Comparison of ENCODE assay signal across 15 cellular contexts in genomic region chr11:65885231-65885630, GRCh38. TPM values are rescaled to one million over a fixed set of nuclear protein-coding genes. Genes with fewer than 3 reads are reported as not detected.
A peak's percentile ranks its signal among the peaks of the same experiment; 100 is the strongest.
DNase-seq lines count a peak whose midpoint lies in the region; ATAC-seq, FAIRE-seq and TF ChIP-seq lines count a peak whose summit lies in the region.
"Had no signal": no experiment of that assay in that cellular context is flagged by ENCODE, and none has a peak within 500 bp of the region (broad histone marks: within the 10 kb centered on the region; RNA-seq: fewer than 3 reads in every experiment).

No MANE protein-coding gene starts in this region.

- no peaks in the 10 kb centered on the region for H3K9me3 Mint-ChIP-seq in activated naive CD8-positive, alpha-beta T cell treated with anti-CD3 and anti-CD28 coated beads, Interleukin-2, amount 10 ng/mL, durations not matched to agents 7 days and 5 days
- H3K9me3 Mint-ChIP-seq in natural killer cell treated with Interleukin-12 subunit alpha and Interleukin-12 subunit beta and Interleukin-15 and Interleukin-18, amount 100 ng/mL, for 72 hours = no peaks in the 10 kb centered on the region
- no peaks in the 10 kb centered on the region for H3K9me3 Mint-ChIP-seq in Calu3 (ENCODE audit: low read depth, unreplicated experiment)
- H3K9me3 Mint-ChIP-seq: nephron, WTC11 had no signal

- no peaks in the 10 kb centered on the region for H3K27me3 Mint-ChIP-seq in activated naive CD8-positive, alpha-beta T cell treated with anti-CD3 and anti-CD28 coated beads, Interleukin-2, amount 10 ng/mL, durations not matched to agents 7 days and 5 days
- no peaks in the 10 kb centered on the region for H3K27me3 Mint-ChIP-seq in natural killer cell treated with Interleukin-12 subunit alpha and Interleukin-12 subunit beta and Interleukin-15 and Interleukin-18, amount 100 ng/mL, for 72 hours
- H3K27me3 Mint-ChIP-seq in Calu3 (ENCODE audit: unreplicated experiment) = no peaks in the 10 kb centered on the region

- no TSS peak for BruUV-seq in Calu3 (replicated peaks; lab: Mats Ljungman, UMichigan)

- no peaks in the 10 kb centered on the region for H3K27me3 ChIP-seq in BLaER1
- H3K27me3 ChIP-seq: uterus had no signal

- POLR2A ChIA-PET in activated naive CD8-positive, alpha-beta T cell treated with anti-CD3 and anti-CD28 coated beads, Interleukin-2, amount 10 ng/mL, durations not matched to agents 7 days and 5 days (lab: Charles Lee) = interaction anchor here (0.7 to 12.3 kb wide), 20 partner anchors 9 to 170 kb away, joined by 3 to 304 read pairs (median 4); partner anchors contain the start of genes CFL1, FOSL1, MUS81 and SART1

- intact Hi-C loops in Calu3 (cut with micrococcal nuclease; ENCODE audit: unreplicated experiment) = loop anchor here (10.0 kb wide), 1 partner anchor 100 kb away; no protein-coding TSS in a partner anchor

- DNase-seq in HTR-8/SVneo (ENCODE audit: insufficient read length, low spot score) (no peak), SK-N-DZ (ENCODE audit: low spot score) (no peak), mesenteric fat pad (ENCODE audit: low spot score) (no peak), Calu3 (no peak)
- DNase-seq in activated naive CD8-positive, alpha-beta T cell treated with anti-CD3 and anti-CD28 coated beads, Interleukin-2, amount 10 ng/mL, durations not matched to agents 7 days and 5 days = no peak
- DNase-seq in natural killer cell treated with Interleukin-12 subunit alpha and Interleukin-12 subunit beta and Interleukin-15 and Interleukin-18, amount 100 ng/mL, for 72 hours (ENCODE audit: low spot score) = no peak
- DNase-seq in stimulated activated naive CD4-positive, alpha-beta T cell (lab: John Stamatoyannopoulos, UW) = no peak

- peaks cover 51% of the 10 kb centered on the region for H3K4me1 Mint-ChIP-seq in activated naive CD8-positive, alpha-beta T cell treated with anti-CD3 and anti-CD28 coated beads, Interleukin-2, amount 10 ng/mL, durations not matched to agents 7 days and 5 days
- peaks cover 62 to 70% of the 10 kb centered on the region in 2 donors for H3K4me1 Mint-ChIP-seq in natural killer cell treated with Interleukin-12 subunit alpha and Interleukin-12 subunit beta and Interleukin-15 and Interleukin-18, amount 100 ng/mL, for 72 hours (ENCODE audit: low read depth in 2 of 2)
- peaks cover 34% of the 10 kb centered on the region for H3K4me1 Mint-ChIP-seq in Calu3 (ENCODE audit: low read depth, unreplicated experiment)

- peaks cover 16% of the 10 kb centered on the region for H3K36me3 Mint-ChIP-seq in activated naive CD8-positive, alpha-beta T cell treated with anti-CD3 and anti-CD28 coated beads, Interleukin-2, amount 10 ng/mL, durations not matched to agents 7 days and 5 days
- peaks cover 7% of the 10 kb centered on the region for H3K36me3 Mint-ChIP-seq in natural killer cell treated with Interleukin-12 subunit alpha and Interleukin-12 subunit beta and Interleukin-15 and Interleukin-18, amount 100 ng/mL, for 72 hours
- peaks cover 62% of the 10 kb centered on the region for H3K36me3 Mint-ChIP-seq in Calu3 (ENCODE audit: insufficient read depth, unreplicated experiment)

- no peak overlapping the region for H3K27ac ChIP-seq in BLaER1
- H3K27ac ChIP-seq: skin epidermis had no signal

- no peak for TF ChIP-seq CTCF in Calu3 (IDR thresholded peaks at IDR 0.05; ENCODE audit: unreplicated experiment)

- H3K9me3 ChIP-seq in BLaER1 = no peaks in the 10 kb centered on the region
- H3K9me3 ChIP-seq: uterus had no signal

- H3K4me3 ChIP-seq in BLaER1 = no peak overlapping the region
- H3K4me3 ChIP-seq: skin epidermis, uterus had no signal

- peak; percentile 13 for FAIRE-seq in HTR-8/SVneo (lab: Jason Lieb, UNC)

- H4K20me1 ChIP-seq in BLaER1 = peaks cover 14% of the 10 kb centered on the region

- no peak for ATAC-seq in activated naive CD8-positive, alpha-beta T cell treated with anti-CD3 and anti-CD28 coated beads, Interleukin-2, amount 10 ng/mL, durations not matched to agents 7 days and 5 days (ENCODE audit: low read depth)
- ATAC-seq in natural killer cell treated with Interleukin-12 subunit alpha and Interleukin-12 subunit beta and Interleukin-15 and Interleukin-18, amount 100 ng/mL, for 72 hours = no peak

- peak overlapping the region; percentile 66 for H3K4me2 ChIP-seq in BLaER1

- H3K27ac Mint-ChIP-seq in activated naive CD8-positive, alpha-beta T cell treated with anti-CD3 and anti-CD28 coated beads, Interleukin-2, amount 10 ng/mL, durations not matched to agents 7 days and 5 days = peak overlapping the region; percentile 69
- H3K27ac Mint-ChIP-seq in natural killer cell treated with Interleukin-12 subunit alpha and Interleukin-12 subunit beta and Interleukin-15 and Interleukin-18, amount 100 ng/mL, for 72 hours = peak overlapping the region; percentile 41 to 77
- H3K27ac Mint-ChIP-seq in Calu3 (ENCODE audit: unreplicated experiment) = no peak overlapping the region
- H3K27ac Mint-ChIP-seq: WTC11 had no signal

- no peak overlapping the region for H3K4me3 Mint-ChIP-seq in activated naive CD8-positive, alpha-beta T cell treated with anti-CD3 and anti-CD28 coated beads, Interleukin-2, amount 10 ng/mL, durations not matched to agents 7 days and 5 days
- H3K4me3 Mint-ChIP-seq in natural killer cell treated with Interleukin-12 subunit alpha and Interleukin-12 subunit beta and Interleukin-15 and Interleukin-18, amount 100 ng/mL, for 72 hours = no peak overlapping the region
- H3K4me3 Mint-ChIP-seq in Calu3 (ENCODE audit: low read depth, unreplicated experiment) = no peak overlapping the region
- H3K4me3 Mint-ChIP-seq: WTC11 had no signal

- CTCF ChIA-PET in Calu3 (lab: Charles Lee) = interaction anchor here (1.0 to 2.6 kb wide), 14 partner anchors 11 to 180 kb away, joined by 3 to 14 read pairs (median 6); partner anchors contain the start of genes CST6, KAT5 and MUS81

- H3K36me3 ChIP-seq in BLaER1 = peaks cover 55% of the 10 kb centered on the region
- H3K36me3 ChIP-seq: uterus had no signal

- peaks cover 78% of the 10 kb centered on the region for H3K4me1 ChIP-seq in BLaER1

- peak overlapping the region; percentile 13; the same call in 1 of the 2 replicates for H3K9ac ChIP-seq in BLaER1

RNA-seq across cellular contexts. Expression of gene FIBP, which starts 3.0 kb away (rescaled TPM):
- total RNA-seq in activated naive CD8-positive, alpha-beta T cell treated with anti-CD3 and anti-CD28 coated beads, Interleukin-2, amount 10 ng/mL, durations not matched to agents 7 days and 5 days = 10 to 100 TPM; 78.2 to 82.9 TPM
- 100 to 1,000 TPM in 1 of 2 donors, 10 to 100 TPM in 1; 76.6 to 157 TPM for total RNA-seq in natural killer cell treated with Interleukin-12 subunit alpha and Interleukin-12 subunit beta and Interleukin-15 and Interleukin-18, amount 100 ng/mL, for 72 hours
- polyA plus RNA-seq in SK-N-DZ (2014; cell fraction: cytosol; rRNA removed) = 115 and 152 TPM in 2 replicates
- polyA plus RNA-seq in SK-N-DZ (2014; cell fraction: nucleus; rRNA removed) = 150 and 171 TPM in 2 replicates
- total RNA-seq in mesenteric fat pad (46.5 TPM), Calu3 (2022) (75.8 and 79.2 TPM in 2 replicates)

RNA-seq across cellular contexts. Expression of gene CCDC85B, which starts 5.2 kb away (rescaled TPM):
- total RNA-seq in activated naive CD8-positive, alpha-beta T cell treated with anti-CD3 and anti-CD28 coated beads, Interleukin-2, amount 10 ng/mL, durations not matched to agents 7 days and 5 days = 10 to 100 TPM; 59.8 to 66.3 TPM
- total RNA-seq in natural killer cell treated with Interleukin-12 subunit alpha and Interleukin-12 subunit beta and Interleukin-15 and Interleukin-18, amount 100 ng/mL, for 72 hours = 10 to 100 TPM; 44.6 to 89.8 TPM
- 23.0 and 33.6 TPM in 2 replicates for polyA plus RNA-seq in SK-N-DZ (2014; cell fraction: cytosol; rRNA removed)
- polyA plus RNA-seq in SK-N-DZ (2014; cell fraction: nucleus; rRNA removed) = 25.6 and 28.1 TPM in 2 replicates
- total RNA-seq in mesenteric fat pad (26.0 TPM), Calu3 (2022) (26.6 and 30.2 TPM in 2 replicates)

RNA-seq across cellular contexts. Expression of gene CTSW, which starts 5.6 kb away (rescaled TPM):
- total RNA-seq in activated naive CD8-positive, alpha-beta T cell treated with anti-CD3 and anti-CD28 coated beads, Interleukin-2, amount 10 ng/mL, durations not matched to agents 7 days and 5 days = 100 to 1,000 TPM; 161 to 175 TPM
- 100 to 1,000 TPM; 124 to 886 TPM for total RNA-seq in natural killer cell treated with Interleukin-12 subunit alpha and Interleukin-12 subunit beta and Interleukin-15 and Interleukin-18, amount 100 ng/mL, for 72 hours
- not detected in 2 replicates for polyA plus RNA-seq in SK-N-DZ (2014; cell fraction: cytosol; rRNA removed)
- not detected in 2 replicates for polyA plus RNA-seq in SK-N-DZ (2014; cell fraction: nucleus; rRNA removed)
- total RNA-seq in mesenteric fat pad (1.3 TPM), Calu3 (2022) (not detected in 2 replicates)
- total RNA-seq: bronchial epithelial cell, H1, progenitor cell of endocrine pancreas, WTC11 had no signal
- polyA plus RNA-seq: H1 had no signal

RNA-seq across cellular contexts. Expression of gene EFEMP2, which starts 12.6 kb away (rescaled TPM):
- 10 to 100 TPM; 15.3 to 20.0 TPM for total RNA-seq in activated naive CD8-positive, alpha-beta T cell treated with anti-CD3 and anti-CD28 coated beads, Interleukin-2, amount 10 ng/mL, durations not matched to agents 7 days and 5 days
- total RNA-seq in natural killer cell treated with Interleukin-12 subunit alpha and Interleukin-12 subunit beta and Interleukin-15 and Interleukin-18, amount 100 ng/mL, for 72 hours = 10 to 100 TPM in 1 of 2 donors, 1 to 10 TPM in 1; 7.5 to 10.6 TPM
- polyA plus RNA-seq in SK-N-DZ (2014; cell fraction: cytosol; rRNA removed) = 14.0 and 14.9 TPM in 2 replicates
- polyA plus RNA-seq in SK-N-DZ (2014; cell fraction: nucleus; rRNA removed) = 46.4 and 59.5 TPM in 2 replicates
- 87.7 TPM for total RNA-seq in mesenteric fat pad
- total RNA-seq in Calu3 (2022) = 3.4 and 3.8 TPM in 2 replicates

RNA-seq across cellular contexts. Expression of gene FOSL1, which starts 15.0 kb away (rescaled TPM):
- total RNA-seq in activated naive CD8-positive, alpha-beta T cell treated with anti-CD3 and anti-CD28 coated beads, Interleukin-2, amount 10 ng/mL, durations not matched to agents 7 days and 5 days = 1 to 10 TPM; 1.9 to 2.0 TPM
- total RNA-seq in natural killer cell treated with Interleukin-12 subunit alpha and Interleukin-12 subunit beta and Interleukin-15 and Interleukin-18, amount 100 ng/mL, for 72 hours = 10 to 100 TPM in 1 of 2 donors, 1 to 10 TPM in 1; 7.9 to 18.1 TPM
- polyA plus RNA-seq in SK-N-DZ (2014; cell fraction: cytosol; rRNA removed) = not detected in 2 replicates
- polyA plus RNA-seq in SK-N-DZ (2014; cell fraction: nucleus; rRNA removed) = not detected in 2 replicates
- 58.3 TPM for total RNA-seq in mesenteric fat pad
- 69.8 and 76.1 TPM in 2 replicates for total RNA-seq in Calu3 (2022)

Comparison
In these comparisons a context has a peak if more than half of its experiments do, and no peak if none do; other contexts are left out.
1. RNA of gene CTSW, which starts 5.6 kb away (total RNA-seq): 124 to 886 TPM in natural killer cell treated with Interleukin-12 subunit alpha and Interleukin-12 subunit beta and Interleukin-15 and Interleukin-18, amount 100 ng/mL, for 72 hours and 161 to 175 TPM in activated naive CD8-positive, alpha-beta T cell treated with anti-CD3 and anti-CD28 coated beads, Interleukin-2, amount 10 ng/mL, durations not matched to agents 7 days and 5 days; 1.3 TPM in mesenteric fat pad (single experiment) and not detected in Calu3; every median in the first group is over 10 times any median in the second.